8 cellular contexts compared by ENCODE assay signal in the genomic region with DNA sequence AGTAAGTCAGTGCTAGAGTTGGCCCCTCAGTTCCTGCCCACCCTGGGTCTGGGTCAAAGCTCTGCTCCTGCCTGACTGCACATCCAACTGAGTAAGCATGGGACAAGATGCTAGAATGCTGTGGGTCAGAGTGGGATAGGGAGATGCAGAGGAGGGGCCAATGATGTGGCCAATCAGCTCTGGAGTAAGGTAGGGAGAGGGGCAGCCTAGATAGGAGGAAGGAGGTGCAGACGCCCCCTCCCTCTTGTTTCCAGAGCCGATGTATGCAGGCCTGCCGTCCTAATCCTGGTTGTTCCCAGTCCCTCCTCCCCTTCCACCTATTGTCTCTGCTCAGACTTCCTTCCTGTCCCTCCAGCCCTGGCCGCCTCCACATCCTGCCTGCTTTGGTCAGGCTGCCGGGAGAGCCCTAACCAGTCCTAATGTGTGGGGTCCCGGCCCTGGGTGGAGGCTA. TPM values are rescaled to one million over a fixed set of nuclear protein-coding genes. Genes with fewer than 3 reads are reported as not detected.
A peak's percentile ranks its signal among the peaks of the same experiment; 100 is the strongest.
DNase-seq lines count a peak whose midpoint lies in the region; ATAC-seq lines count a peak whose summit lies in the region.

No MANE protein-coding gene starts in this region.

- H3K36me3 Mint-ChIP-seq in stimulated activated memory B cell treated with anti-CD40 and anti-IgM and Interleukin-4, amounts not matched to agents 10 μg/mL and 1 μg/mL and 100 μg/mL, for 72 hours: no peaks in the 10 kb centered on the region

- H3K36me3 ChIP-seq in ACC112 (ENCODE audit: insufficient read depth, low read length): no peaks in the 10 kb centered on the region
- H3K36me3 ChIP-seq in mesenchymal stem cell (ENCODE audit: control insufficient read depth in 1 of 2, insufficient read depth in 2 of 2, low read depth in 1 of 2, low read length in 2 of 2): peaks cover 18 to 21% of the 10 kb centered on the region in 2 experiments

- H3K4me3 ChIP-seq in ACC112 (ENCODE audit: low read depth, low read length) (peak overlapping the region; percentile 71), mesenchymal stem cell (ENCODE audit: insufficient read depth in 1 of 2, low read depth in 1 of 2, low read length in 2 of 2) (peak overlapping the region in 1 of 2 experiments; percentile 78)

- peaks cover 8% of the 10 kb centered on the region for H3K27me3 Mint-ChIP-seq in stimulated activated memory B cell treated with anti-CD40 and anti-IgM and Interleukin-4, amounts not matched to agents 10 μg/mL and 1 μg/mL and 100 μg/mL, for 72 hours

- H2AK5ac ChIP-seq in mesenchymal stem cell (ENCODE audit: low read length, severe bottlenecking): no peak overlapping the region

- H3K27me3 ChIP-seq in ACC112 (ENCODE audit: insufficient read depth, low read length) (no peaks in the 10 kb centered on the region), mesenchymal stem cell (ENCODE audit: control insufficient read depth in 1 of 2, insufficient read depth in 1 of 2, low read length in 2 of 2) (no peaks in the 10 kb centered on the region)

- H3K4ac ChIP-seq in mesenchymal stem cell (ENCODE audit: low read depth in 1 of 2, low read length in 2 of 2): peak overlapping the region; percentile 5 to 62

- H3K27ac Mint-ChIP-seq in stimulated activated memory B cell treated with anti-CD40 and anti-IgM and Interleukin-4, amounts not matched to agents 10 μg/mL and 1 μg/mL and 100 μg/mL, for 72 hours: no peak overlapping the region

- peak overlapping the region; percentile 60 to 69 for H3K18ac ChIP-seq in mesenchymal stem cell (ENCODE audit: low read depth in 1 of 2, low read length in 2 of 2)

- H3K79me2 ChIP-seq in ACC112 (ENCODE audit: control insufficient read depth, insufficient read depth, low read length, unreplicated experiment): peaks cover 20% of the 10 kb centered on the region

- peak overlapping the region; percentile 88 for H3K27ac ChIP-seq in ACC112 (ENCODE audit: low read depth, low read length)
- H3K27ac ChIP-seq in mesenchymal stem cell (ENCODE audit: low read length, poor library complexity, severe bottlenecking): no peak overlapping the region

- ATAC-seq in GM18868 (IDR thresholded peaks at IDR 0.05; ENCODE audit: unreplicated experiment) (no peak), HG02759 (IDR thresholded peaks at IDR 0.05; ENCODE audit: unreplicated experiment) (no peak), HG03139 (IDR thresholded peaks at IDR 0.05; ENCODE audit: unreplicated experiment) (no peak)
- ATAC-seq in stimulated activated memory B cell treated with anti-CD40 and anti-IgM and Interleukin-4, amounts not matched to agents 10 μg/mL and 1 μg/mL and 100 μg/mL, for 72 hours: no peak

- no peaks in the 10 kb centered on the region for H3K9me3 ChIP-seq in mesenchymal stem cell (ENCODE audit: control insufficient read depth, low read length)

- H3K23ac ChIP-seq in mesenchymal stem cell (ENCODE audit: low read length in 2 of 2): peak overlapping the region in 1 of 2 experiments; percentile 11

- H3K9ac ChIP-seq in mesenchymal stem cell (ENCODE audit: low read length): peak overlapping the region; percentile 94

- peaks cover 26% of the 10 kb centered on the region for H3K4me1 ChIP-seq in ACC112 (ENCODE audit: control insufficient read depth, insufficient read depth, low read length, unreplicated experiment)
- H3K4me1 ChIP-seq in mesenchymal stem cell (ENCODE audit: control insufficient read depth, insufficient read depth, low read depth, low read length): peaks cover 29% of the 10 kb centered on the region

- H3K14ac ChIP-seq in mesenchymal stem cell (ENCODE audit: low read length in 2 of 2): peak overlapping the region in 1 of 2 experiments; percentile 69

- DNase-seq in NCI-H69 (lab: John Stamatoyannopoulos, UW): peak; percentile 18
- DNase-seq in dermis blood vessel endothelial cell: peak; percentile 99
- DNase-seq in mesenchymal stem cell: peak; percentile 36

- H2BK15ac ChIP-seq in mesenchymal stem cell (ENCODE audit: low read depth, poor library complexity, severe bottlenecking): no peak overlapping the region

- H3K4me1 Mint-ChIP-seq in stimulated activated memory B cell treated with anti-CD40 and anti-IgM and Interleukin-4, amounts not matched to agents 10 μg/mL and 1 μg/mL and 100 μg/mL, for 72 hours: peaks cover 26% of the 10 kb centered on the region

- H2BK12ac ChIP-seq in mesenchymal stem cell (ENCODE audit: low read length in 2 of 2): peak overlapping the region; percentile 20 to 96

- no peak overlapping the region for H2BK120ac ChIP-seq in mesenchymal stem cell (ENCODE audit: low read depth, low read length)

- H4K8ac ChIP-seq in mesenchymal stem cell (ENCODE audit: low read length): peak overlapping the region; percentile 39

- peaks cover 17% of the 10 kb centered on the region for H3K79me1 ChIP-seq in mesenchymal stem cell (replicated peaks; ENCODE audit: low read length, poor library complexity, severe bottlenecking)

- no peak overlapping the region for H3K4me3 Mint-ChIP-seq in stimulated activated memory B cell treated with anti-CD40 and anti-IgM and Interleukin-4, amounts not matched to agents 10 μg/mL and 1 μg/mL and 100 μg/mL, for 72 hours

- H2AFZ ChIP-seq in ACC112 (ENCODE audit: low read length, unreplicated experiment) (peak overlapping the region; percentile 4), mesenchymal stem cell (ENCODE audit: low read depth, low read length) (peak overlapping the region; percentile 15)

- H3K4me2 ChIP-seq in mesenchymal stem cell (ENCODE audit: low read length, poor library complexity, severe bottlenecking): peak overlapping the region; percentile 84

- no peaks in the 10 kb centered on the region for H3K9me3 Mint-ChIP-seq in stimulated activated memory B cell treated with anti-CD40 and anti-IgM and Interleukin-4, amounts not matched to agents 10 μg/mL and 1 μg/mL and 100 μg/mL, for 72 hours

- H4K91ac ChIP-seq in mesenchymal stem cell (ENCODE audit: low read length): peak overlapping the region; percentile 3

- WGBS in mesenchymal stem cell: 5% methylated on average over 6 of the region's 6 CpGs

- H2BK5ac ChIP-seq in mesenchymal stem cell (ENCODE audit: low read depth, low read length, poor library complexity, severe bottlenecking): no peak overlapping the region

RNA-seq across cellular contexts. Expression of a gene that starts 1.3 kb away (rescaled TPM):
- total RNA-seq in dermis blood vessel endothelial cell: 46.1 and 65.8 TPM in 2 replicates
- 6.8 TPM for polyA plus RNA-seq in mesenchymal stem cell (2013, experiment 1 of 2)
- polyA plus RNA-seq in mesenchymal stem cell (2013, experiment 2 of 2): 6.3 TPM

RNA-seq across cellular contexts. Expression of a gene that starts 29.6 kb away (rescaled TPM):
- total RNA-seq in dermis blood vessel endothelial cell: 20.9 and 24.0 TPM in 2 replicates
- 17.4 TPM for polyA plus RNA-seq in mesenchymal stem cell (2013, experiment 1 of 2)
- polyA plus RNA-seq in mesenchymal stem cell (2013, experiment 2 of 2): 17.0 TPM

RNA-seq across cellular contexts. Expression of a gene that starts 44.0 kb away (rescaled TPM):
- total RNA-seq in dermis blood vessel endothelial cell: 3.9 and 9.9 TPM in 2 replicates
- 4.3 TPM for polyA plus RNA-seq in mesenchymal stem cell (2013, experiment 1 of 2)
- 4.2 TPM for polyA plus RNA-seq in mesenchymal stem cell (2013, experiment 2 of 2)

RNA-seq across cellular contexts. Expression of a gene that starts 44.1 kb away (rescaled TPM):
- total RNA-seq in dermis blood vessel endothelial cell: 43.7 and 45.0 TPM in 2 replicates
- polyA plus RNA-seq in mesenchymal stem cell (2013, experiment 1 of 2): 42.8 TPM
- polyA plus RNA-seq in mesenchymal stem cell (2013, experiment 2 of 2): 42.2 TPM

Comparison
In these comparisons a context has a peak if more than half of its experiments do, and no peak if none do; other contexts are left out.
1. DNase-seq: peak in every context shown above with its lines; median percentile 99 in dermis blood vessel endothelial cell; 36 in mesenchymal stem cell; 18 in NCI-H69.